ENCODE assay signal across 8 cellular contexts in genomic region chr9:133478851-133479711, GRCh38. TPM values are rescaled to one million over a fixed set of nuclear protein-coding genes. Genes with fewer than 3 reads are reported as not detected.
DNase-seq lines count a peak whose midpoint lies in the region; ATAC-seq and TF ChIP-seq lines count a peak whose summit lies in the region.

Gene SLC2A6 (minus strand): TSS chr9:133479099. CDS start chr9:133479059, 40 bp downstream.

- TF ChIP-seq EP300 in Ishikawa (IDR thresholded peaks at IDR 0.05; ENCODE audit: borderline replicate concordance) = 0 out of 2 replicates have a peak, but pooled peaks have one; percentile 14

- H3K27ac Mint-ChIP-seq in activated T-helper 2 cell treated with anti-CD3 and anti-CD28 coated beads, Interferon-gamma antibody, Interleukin-2, Interleukin-4, amounts not matched to agents 10 μg/mL and 5 μg/mL and 100 μg/mL, durations not matched to agents 14 hours and 24 hours and 36 hours = no peak within 1 kb of the TSS
- peak within 1 kb of the TSS in 1 of 2 donors; percentile 63 for H3K27ac Mint-ChIP-seq in natural killer cell
- peak within 1 kb of the TSS; percentile 95 for H3K27ac Mint-ChIP-seq in stimulated activated naive B cell treated with anti-CD40 and anti-IgM and Interleukin-4, amounts not matched to agents 10 μg/mL and 1 μg/mL and 100 μg/mL, for 72 hours

- intact Hi-C loops in activated T-helper 2 cell treated with anti-CD3 and anti-CD28 coated beads, Interferon-gamma antibody, Interleukin-2, Interleukin-4, amounts not matched to agents 10 μg/mL and 5 μg/mL and 100 μg/mL, durations not matched to agents 14 hours and 24 hours and 36 hours (cut with micrococcal nuclease) = loop anchor here (2.0 to 5.0 kb wide), 3 partner anchors 18 to 107 kb away; partner anchors contain the start of gene REXO4
- intact Hi-C loops in natural killer cell (cut with micrococcal nuclease) = loop anchor here (1.0 kb wide), 1 partner anchor 20 kb away; the partner anchor contains the start of gene CACFD1

- H3K9me3 Mint-ChIP-seq in activated T-helper 2 cell treated with anti-CD3 and anti-CD28 coated beads, Interferon-gamma antibody, Interleukin-2, Interleukin-4, amounts not matched to agents 10 μg/mL and 5 μg/mL and 100 μg/mL, durations not matched to agents 14 hours and 24 hours and 36 hours = no peaks in the 10 kb centered on the region
- H3K9me3 Mint-ChIP-seq in natural killer cell = no peaks in the 10 kb centered on the region
- no peaks in the 10 kb centered on the region for H3K9me3 Mint-ChIP-seq in stimulated activated naive B cell treated with anti-CD40 and anti-IgM and Interleukin-4, amounts not matched to agents 10 μg/mL and 1 μg/mL and 100 μg/mL, for 72 hours

- peak within 1 kb of the TSS; percentile 72 for H3K4me3 ChIP-seq in fibroblast of pulmonary artery (replicated peaks; ENCODE audit: low read depth, low read length)

- H3K36me3 Mint-ChIP-seq in activated T-helper 2 cell treated with anti-CD3 and anti-CD28 coated beads, Interferon-gamma antibody, Interleukin-2, Interleukin-4, amounts not matched to agents 10 μg/mL and 5 μg/mL and 100 μg/mL, durations not matched to agents 14 hours and 24 hours and 36 hours (ENCODE audit: low read depth) = no peaks in the 10 kb centered on the region
- no peaks in the 10 kb centered on the region for H3K36me3 Mint-ChIP-seq in natural killer cell
- H3K36me3 Mint-ChIP-seq in stimulated activated naive B cell treated with anti-CD40 and anti-IgM and Interleukin-4, amounts not matched to agents 10 μg/mL and 1 μg/mL and 100 μg/mL, for 72 hours = peaks cover 3 to 19% of the 10 kb centered on the region in 2 donors

- peaks cover 8% of the 10 kb centered on the region for H3K27me3 Mint-ChIP-seq in activated T-helper 2 cell treated with anti-CD3 and anti-CD28 coated beads, Interferon-gamma antibody, Interleukin-2, Interleukin-4, amounts not matched to agents 10 μg/mL and 5 μg/mL and 100 μg/mL, durations not matched to agents 14 hours and 24 hours and 36 hours (ENCODE audit: low read depth)
- H3K27me3 Mint-ChIP-seq in natural killer cell (ENCODE audit: low read depth in 2 of 2) = peaks cover 3 to 7% of the 10 kb centered on the region in 2 donors
- peaks cover 3 to 5% of the 10 kb centered on the region in 2 donors for H3K27me3 Mint-ChIP-seq in stimulated activated naive B cell treated with anti-CD40 and anti-IgM and Interleukin-4, amounts not matched to agents 10 μg/mL and 1 μg/mL and 100 μg/mL, for 72 hours

- H3K4me1 Mint-ChIP-seq in activated T-helper 2 cell treated with anti-CD3 and anti-CD28 coated beads, Interferon-gamma antibody, Interleukin-2, Interleukin-4, amounts not matched to agents 10 μg/mL and 5 μg/mL and 100 μg/mL, durations not matched to agents 14 hours and 24 hours and 36 hours (ENCODE audit: low read depth) = peaks cover 11% of the 10 kb centered on the region
- peaks cover 9 to 15% of the 10 kb centered on the region in 2 donors for H3K4me1 Mint-ChIP-seq in natural killer cell
- H3K4me1 Mint-ChIP-seq in stimulated activated naive B cell treated with anti-CD40 and anti-IgM and Interleukin-4, amounts not matched to agents 10 μg/mL and 1 μg/mL and 100 μg/mL, for 72 hours = peaks cover 19 to 45% of the 10 kb centered on the region in 2 donors

- H3K4me3 Mint-ChIP-seq in activated T-helper 2 cell treated with anti-CD3 and anti-CD28 coated beads, Interferon-gamma antibody, Interleukin-2, Interleukin-4, amounts not matched to agents 10 μg/mL and 5 μg/mL and 100 μg/mL, durations not matched to agents 14 hours and 24 hours and 36 hours (ENCODE audit: low read depth) = peak within 1 kb of the TSS; percentile 72
- H3K4me3 Mint-ChIP-seq in natural killer cell = peak within 1 kb of the TSS; percentile 75
- peak within 1 kb of the TSS; percentile 90 to 97 for H3K4me3 Mint-ChIP-seq in stimulated activated naive B cell treated with anti-CD40 and anti-IgM and Interleukin-4, amounts not matched to agents 10 μg/mL and 1 μg/mL and 100 μg/mL, for 72 hours

- TF ChIP-seq CTCF in fibroblast of pulmonary artery (IDR thresholded peaks at IDR 0.05; ENCODE audit: low read length, missing control alignments) (no peak), natural killer cell (IDR thresholded peaks at IDR 0.05) (no peak)

- DNase-seq in DMS79 treated with DMSO at 0.1 percent for 48 hours (lab: John Stamatoyannopoulos, UW) = peak; percentile 73
- peak; percentile 96 for DNase-seq in RPMI8226
- DNase-seq in activated T-helper 2 cell treated with anti-CD3 and anti-CD28 coated beads, Interferon-gamma antibody, Interleukin-2, Interleukin-4, amounts not matched to agents 10 μg/mL and 5 μg/mL and 100 μg/mL, durations not matched to agents 14 hours and 24 hours and 36 hours (ENCODE audit: low spot score) = peak; percentile 79
- DNase-seq in fibroblast of pulmonary artery (ENCODE audit: low read depth) = peak; percentile 76
- peak; percentile 81 for DNase-seq in natural killer cell
- DNase-seq in stimulated activated naive B cell treated with anti-CD40 and anti-IgM and Interleukin-4, amounts not matched to agents 10 μg/mL and 1 μg/mL and 100 μg/mL, for 72 hours = peak; percentile 84

- ATAC-seq in GM21717 (IDR thresholded peaks at IDR 0.05; ENCODE audit: unreplicated experiment) (peak; percentile 87), natural killer cell (peak; percentile 96 to 98 (median 97))
- peak; percentile 96 for ATAC-seq in stimulated activated naive B cell treated with anti-CD40 and anti-IgM and Interleukin-4, amounts not matched to agents 10 μg/mL and 1 μg/mL and 100 μg/mL, for 72 hours (replicated peaks)

- no peak for TF ChIP-seq RAD21 in Ishikawa (IDR thresholded peaks at IDR 0.05; ENCODE audit: low read depth)

TF ChIP-seq in Ishikawa, 13 proteins besides CTCF, POLR2A, EP300 and RAD21:
- no peak for TF ChIP-seq YY1 (IDR thresholded peaks at IDR 0.05; ENCODE audit: low read depth)
- TF ChIP-seq USF1 (IDR thresholded peaks at IDR 0.05) = no peak
- no peak for TF ChIP-seq CEBPB (IDR thresholded peaks at IDR 0.05)
- TF ChIP-seq TCF12 (IDR thresholded peaks at IDR 0.05; ENCODE audit: low read depth) = 0 out of 2 replicates have a peak, but pooled peaks have one; percentile 20
- peak; percentile 95 for TF ChIP-seq ZBTB7A (IDR thresholded peaks at IDR 0.05; ENCODE audit: low read depth)
- TF ChIP-seq MAX (IDR thresholded peaks at IDR 0.05) = peak; percentile 81
- peak; percentile 64; the same call in 1 of the 2 replicates for TF ChIP-seq TAF1 (IDR thresholded peaks at IDR 0.05; ENCODE audit: low read depth)

RNA-seq across cellular contexts. Expression of gene SLC2A6, which starts in this region (rescaled TPM):
- total RNA-seq in activated T-helper 2 cell treated with anti-CD3 and anti-CD28 coated beads, Interferon-gamma antibody, Interleukin-2, Interleukin-4, amounts not matched to agents 10 μg/mL and 5 μg/mL and 100 μg/mL, durations not matched to agents 14 hours and 24 hours and 36 hours = 6.1 and 6.5 TPM in 2 replicates
- total RNA-seq in natural killer cell = 10 to 100 TPM in 2 of 3 donors, 1 to 10 TPM in 1; 5.0 to 20.1 (median 18.5) TPM

Comparison
In these comparisons a context has a peak if more than half of its experiments do, and no peak if none do; other contexts are left out.
1. Peak in every context shown above with its lines: DNase-seq, ATAC-seq and H3K4me3 ChIP-seq.